ENCODE assay signal across 2 cellular contexts in genomic region chr19:22041151-22041550, GRCh38. TPM values are rescaled to one million over a fixed set of nuclear protein-coding genes. Genes with fewer than 3 reads are reported as not detected.
"Had no signal": no experiment of that assay in that cellular context is flagged by ENCODE, and none has a peak within 500 bp of the region (broad histone marks: within the 10 kb centered on the region; RNA-seq: fewer than 3 reads in every experiment).

No MANE protein-coding gene starts in this region.

RNA-seq across cellular contexts. Expression of gene ZNF257, which starts 11.1 kb away (rescaled TPM):
- total RNA-seq: WTC11 had no signal

RNA-seq across cellular contexts. Expression of gene ZNF208, which starts 30.4 kb away (rescaled TPM):
- total RNA-seq: activated CD4-positive, alpha-beta T cell treated with anti-CD3 and anti-CD28 coated beads, Interleukin-2, amount 10 ng/mL, durations not matched to agents 24 days and 14 days; WTC11 had no signal
